ENCODE assay signal across 28 cellular contexts in genomic region chr9:35236692-35237091, GRCh38.
A peak's percentile ranks its signal among the peaks of the same experiment; 100 is the strongest.
DNase-seq lines count a peak whose midpoint lies in the region; ATAC-seq, FAIRE-seq and TF ChIP-seq lines count a peak whose summit lies in the region.
"Had no signal": no experiment of that assay in that cellular context is flagged by ENCODE, and none has a peak within 500 bp of the region (broad histone marks: within the 10 kb centered on the region; RNA-seq: fewer than 3 reads in every experiment).

No MANE protein-coding gene starts in this region.

- H3K27ac ChIP-seq in WERI-Rb-1 (peak overlapping the region; percentile 18; the same call in 1 of the 2 replicates), lung (ENCODE audit: low read depth in 1 of 2, low read length in 1 of 2) (peak overlapping the region in 1 of 2 donors; percentile 18), coronary artery (no peak overlapping the region)
- H3K27ac ChIP-seq: esophagus muscularis mucosa, SJSA1, suprapubic skin had no signal

- peaks cover 11% of the 10 kb centered on the region for H3K36me3 Mint-ChIP-seq in type B pancreatic cell
- H3K36me3 Mint-ChIP-seq: CD4-positive, CD25-positive, alpha-beta regulatory T cell; stimulated activated memory B cell treated with anti-CD40 and anti-IgM and Interleukin-4, amounts not matched to agents 10 μg/mL and 1 μg/mL and 100 μg/mL, for 72 hours had no signal

- H3K9me3 Mint-ChIP-seq in type B pancreatic cell: peaks cover 4% of the 10 kb centered on the region

- peaks cover 4% of the 10 kb centered on the region for H3K9me3 ChIP-seq in WERI-Rb-1 (ENCODE audit: severe bottlenecking)
- H3K9me3 ChIP-seq in lung (ENCODE audit: control insufficient read depth in 2 of 2, insufficient read depth in 1 of 2, low read length in 1 of 2): no peaks in the 10 kb centered on the region
- H3K9me3 ChIP-seq: Peyer's patch, SJSA1, suprapubic skin had no signal

- H3K4me1 Mint-ChIP-seq in type B pancreatic cell (ENCODE audit: unreplicated experiment): no peaks in the 10 kb centered on the region
- H3K4me1 Mint-ChIP-seq: activated CD4-positive, alpha-beta T cell treated with anti-CD3 and anti-CD28 coated beads for 36 hours; CD4-positive, CD25-positive, alpha-beta regulatory T cell; memory B cell; naive thymus-derived CD8-positive, alpha-beta T cell; stimulated activated memory B cell treated with anti-CD40 and anti-IgM and Interleukin-4, amounts not matched to agents 10 μg/mL and 1 μg/mL and 100 μg/mL, for 72 hours; T-cell had no signal

- no peaks in the 10 kb centered on the region for H3K27me3 Mint-ChIP-seq in type B pancreatic cell

- DNase-seq in LoVo (ENCODE audit: low spot score) (peak; percentile 6), WERI-Rb-1 (no peak), lung (ENCODE audit: low spot score) (peak; percentile 60), type B pancreatic cell (ENCODE audit: extremely low spot score, unreplicated experiment) (no peak), NCI-H2196 treated with DMSO at 0.1 percent for 48 hours (lab: John Stamatoyannopoulos, UW; ENCODE audit: unreplicated experiment) (no peak), coronary artery (ENCODE audit: low spot score) (no peak), urothelium cell line (ENCODE audit: low spot score) (no peak)
- DNase-seq: activated CD4-positive, alpha-beta T cell treated with anti-CD3 and anti-CD28 coated beads for 36 hours; activated T-cell treated with anti-CD3 and anti-CD28 coated beads, Interleukin-2, amount 50 U/mL, for 24 hours; CD4-positive, CD25-positive, alpha-beta regulatory T cell; effector memory CD8-positive, alpha-beta T cell; H9; islet precursor cell; naive thymus-derived CD8-positive, alpha-beta T cell; NCI-H1048; NCI-H1694 treated with DMSO at 0.1 percent for 48 hours; Peyer's patch; right cardiac atrium; stimulated activated CD4-positive, alpha-beta T cell treated with anti-CD3 and anti-CD28 coated beads, Interleukin-4, amount 100 ng/mL, for 1 hour; T-cell had no signal

- H3K36me3 ChIP-seq in WERI-Rb-1 (no peaks in the 10 kb centered on the region), lung (ENCODE audit: control insufficient read depth in 2 of 2, insufficient read depth in 2 of 2, low read length in 2 of 2) (peaks cover 0 to 3% of the 10 kb centered on the region in 2 donors)
- H3K36me3 ChIP-seq: Peyer's patch, SJSA1 had no signal

- peak overlapping the region; percentile 61 for H3K4me3 Mint-ChIP-seq in type B pancreatic cell
- H3K4me3 Mint-ChIP-seq: activated CD4-positive, alpha-beta T cell treated with anti-CD3 and anti-CD28 coated beads for 36 hours; activated T-cell treated with anti-CD3 and anti-CD28 coated beads, Interleukin-2, amount 50 U/mL, for 24 hours; CD4-positive, CD25-positive, alpha-beta regulatory T cell; effector memory CD8-positive, alpha-beta T cell; H9; memory B cell; naive thymus-derived CD8-positive, alpha-beta T cell; stimulated activated memory B cell treated with anti-CD40 and anti-IgM and Interleukin-4, amounts not matched to agents 10 μg/mL and 1 μg/mL and 100 μg/mL, for 72 hours; T-cell had no signal

- 29 to 57% methylated on average over 1 of the region's 1 CpG for WGBS in lung, 2 donors

- FAIRE-seq in urothelium cell line (lab: Jason Lieb, UNC): no peak
- FAIRE-seq: colon, frontal cortex, TTC549 had no signal

- no peaks in the 10 kb centered on the region for H3K27me3 ChIP-seq in WERI-Rb-1 (ENCODE audit: insufficient read depth, low read depth, severe bottlenecking)
- H3K27me3 ChIP-seq in lung (ENCODE audit: control insufficient read depth, insufficient read depth): no peaks in the 10 kb centered on the region
- H3K27me3 ChIP-seq: esophagus muscularis mucosa, Peyer's patch, SJSA1, suprapubic skin had no signal

- peak overlapping the region; percentile 23 for H3K27ac Mint-ChIP-seq in type B pancreatic cell
- H3K27ac Mint-ChIP-seq: activated CD4-positive, alpha-beta T cell treated with anti-CD3 and anti-CD28 coated beads for 36 hours; activated T-cell treated with anti-CD3 and anti-CD28 coated beads, Interleukin-2, amount 50 U/mL, for 24 hours; CD4-positive, CD25-positive, alpha-beta regulatory T cell; effector memory CD8-positive, alpha-beta T cell; H9; memory B cell; naive thymus-derived CD8-positive, alpha-beta T cell; stimulated activated memory B cell treated with anti-CD40 and anti-IgM and Interleukin-4, amounts not matched to agents 10 μg/mL and 1 μg/mL and 100 μg/mL, for 72 hours; T-cell had no signal

- TF ChIP-seq CTCF in WERI-Rb-1 (IDR thresholded peaks at IDR 0.05; ENCODE audit: low read depth, low read length) (no peak), lung (IDR thresholded peaks at IDR 0.05; ENCODE audit: control extremely low read depth, extremely low read depth) (no peak), type B pancreatic cell (conservative IDR thresholded peaks at IDR 0.05) (no peak), coronary artery (IDR thresholded peaks at IDR 0.05) (no peak)

- ATAC-seq in lung (ENCODE audit: insufficient read depth, low FRiP score): peak; percentile 83
- ATAC-seq: activated CD4-positive, alpha-beta T cell treated with anti-CD3 and anti-CD28 coated beads for 36 hours; effector memory CD8-positive, alpha-beta T cell; naive thymus-derived CD8-positive, alpha-beta T cell; stimulated activated memory B cell treated with anti-CD40 and anti-IgM and Interleukin-4, amounts not matched to agents 10 μg/mL and 1 μg/mL and 100 μg/mL, for 72 hours; T-cell had no signal

- H3K4me3 ChIP-seq in WERI-Rb-1 (ENCODE audit: low read depth, low read length) (no peak overlapping the region), lung (no peak overlapping the region), coronary artery (no peak overlapping the region)
- H3K4me3 ChIP-seq: esophagus muscularis mucosa, Peyer's patch, SJSA1, suprapubic skin had no signal

- peaks cover 0 to 2% of the 10 kb centered on the region in 2 donors for H3K4me1 ChIP-seq in lung (ENCODE audit: control insufficient read depth in 2 of 2, insufficient read depth in 2 of 2, low read length in 2 of 2)
- H3K4me1 ChIP-seq: esophagus muscularis mucosa, SJSA1, suprapubic skin had no signal

Comparison
In these comparisons a context has a peak if more than half of its experiments do, and no peak if none do; other contexts are left out.
1. DNase-seq: peak in LoVo (single experiment) and lung (single experiment); none in WERI-Rb-1 (single experiment), type B pancreatic cell (single experiment), NCI-H2196 treated with DMSO at 0.1 percent for 48 hours (single experiment), coronary artery (single experiment) and urothelium cell line (single experiment).